In the genomic region with DNA sequence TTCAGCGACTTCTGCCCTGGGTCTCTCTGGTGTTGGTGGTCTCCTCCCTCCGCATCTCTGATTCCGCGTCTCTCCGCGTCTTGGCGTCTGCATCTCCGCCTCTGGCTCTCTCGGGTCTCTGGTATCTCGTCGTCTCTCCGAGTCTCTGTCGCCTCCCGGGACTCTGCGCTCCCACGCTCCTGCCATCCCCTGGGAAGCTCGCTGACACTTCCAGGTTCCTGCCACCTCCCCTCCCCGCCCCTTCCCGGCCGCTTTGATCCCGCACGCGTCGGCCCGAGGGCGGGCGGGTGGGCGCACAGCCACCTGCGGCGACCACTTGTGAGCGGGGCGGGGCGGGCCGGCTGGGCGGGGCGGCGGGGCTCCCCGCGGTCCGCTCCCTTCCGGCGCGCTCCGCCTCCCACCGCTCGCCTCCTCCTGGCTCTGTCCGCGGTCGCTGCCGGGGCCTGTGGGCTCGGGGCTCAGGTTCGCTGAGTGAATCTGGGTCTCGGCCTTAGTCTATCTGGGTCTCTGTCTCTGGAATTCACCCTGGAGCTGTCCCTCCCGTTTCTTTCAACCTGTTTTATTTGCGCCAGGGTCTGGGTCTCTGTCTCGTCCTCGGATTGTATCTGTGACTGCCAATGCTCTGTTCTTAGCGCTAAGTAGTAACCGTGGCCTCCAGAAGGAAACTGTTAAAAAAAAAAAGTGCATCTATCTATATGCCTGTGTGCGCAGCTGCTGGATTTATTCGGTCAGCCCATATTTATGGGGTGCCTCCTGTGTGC, we compare ENCODE assay signal across 8 cellular contexts. TPM values are rescaled to one million over a fixed set of nuclear protein-coding genes. Genes with fewer than 3 reads are reported as not detected.
DNase-seq lines count a peak whose midpoint lies in the region; ATAC-seq and TF ChIP-seq lines count a peak whose summit lies in the region.

No MANE protein-coding gene starts in this region.

- H3K9me3 ChIP-seq in heart right ventricle: no peaks in the 10 kb centered on the region

- H3K9me3 Mint-ChIP-seq in CD14-positive monocyte (peaks cover 0 to 41% (median 27%) of the 10 kb centered on the region in 7 donors), progenitor cell of endocrine pancreas (ENCODE audit: low read depth) (no peaks in the 10 kb centered on the region)
- H3K9me3 Mint-ChIP-seq in activated naive CD8-positive, alpha-beta T cell treated with anti-CD3 and anti-CD28 coated beads for 36 hours: peaks cover 2% of the 10 kb centered on the region

- TF ChIP-seq CTCF in CD14-positive monocyte (IDR thresholded peaks at IDR 0.05): no peak
- TF ChIP-seq CTCF in heart right ventricle (IDR thresholded peaks at IDR 0.05): peak in 1 of 9 donors; percentile 9
- TF ChIP-seq CTCF in progenitor cell of endocrine pancreas (IDR thresholded peaks at IDR 0.05; ENCODE audit: unreplicated experiment): no peak

- peaks cover 17 to 59% (median 56%) of the 10 kb centered on the region in 9 donors for H3K4me1 ChIP-seq in heart right ventricle

- peak overlapping the region; percentile 86 to 97 for H3K4me3 Mint-ChIP-seq in CD14-positive monocyte
- H3K4me3 Mint-ChIP-seq in activated naive CD8-positive, alpha-beta T cell treated with anti-CD3 and anti-CD28 coated beads for 36 hours: peak overlapping the region; percentile 85
- peak overlapping the region; percentile 79 for H3K4me3 Mint-ChIP-seq in progenitor cell of endocrine pancreas (ENCODE audit: low read depth)

- H3K27ac Mint-ChIP-seq in CD14-positive monocyte: peak overlapping the region in 4 of 7 donors; percentile 26 to 73 (median 45)
- H3K27ac Mint-ChIP-seq in activated naive CD8-positive, alpha-beta T cell treated with anti-CD3 and anti-CD28 coated beads for 36 hours: peak overlapping the region; percentile 95
- peak overlapping the region; percentile 99 for H3K27ac Mint-ChIP-seq in progenitor cell of endocrine pancreas

- H3K36me3 ChIP-seq in heart right ventricle: no peaks in the 10 kb centered on the region

- peak overlapping the region; percentile 40 to 91 (median 70) for H3K4me3 ChIP-seq in heart right ventricle

- DNase-seq in CD14-positive monocyte (ENCODE audit: low spot score) (peak; percentile 43), NOMO-1 treated with dmso at 0.1 percent for 144 hours (lab: John Stamatoyannopoulos, UW; ENCODE audit: unreplicated experiment) (peak; percentile 64), heart right ventricle (peak; percentile 42 to 63), progenitor cell of endocrine pancreas (ENCODE audit: low spot score, unreplicated experiment) (no peak), ureter (ENCODE audit: low spot score) (no peak)
- DNase-seq in activated naive CD8-positive, alpha-beta T cell treated with anti-CD3 and anti-CD28 coated beads for 36 hours: peak; percentile 67

- peaks cover 21 to 29% of the 10 kb centered on the region in 2 donors for H3K36me3 Mint-ChIP-seq in CD14-positive monocyte
- peaks cover 4% of the 10 kb centered on the region for H3K36me3 Mint-ChIP-seq in activated naive CD8-positive, alpha-beta T cell treated with anti-CD3 and anti-CD28 coated beads for 36 hours
- H3K36me3 Mint-ChIP-seq in progenitor cell of endocrine pancreas (ENCODE audit: insufficient read depth): no peaks in the 10 kb centered on the region

- H3K27me3 ChIP-seq in heart right ventricle: peaks cover 0 to 86% (median 17%) of the 10 kb centered on the region in 7 donors

- H3K27ac ChIP-seq in heart right ventricle: peak overlapping the region in 9 of 10 donors; percentile 51 to 82 (median 64)

- intact Hi-C loops in CD14-positive monocyte (cut with micrococcal nuclease) (loop anchor here in 1 of 2 donors (5.0 kb wide), 1 partner anchor 36 kb away; a partner anchor contains a TSS), heart right ventricle (cut with DNase I) (loop anchor here in 5 of 10 donors (5.0 to 10.0 kb wide), 4 partner anchors 36 to 98 kb away; a partner anchor contains a TSS)

- H3K4me1 Mint-ChIP-seq in CD14-positive monocyte (peaks cover 52% of the 10 kb centered on the region), progenitor cell of endocrine pancreas (ENCODE audit: low read depth) (peaks cover 31% of the 10 kb centered on the region)
- H3K4me1 Mint-ChIP-seq in activated naive CD8-positive, alpha-beta T cell treated with anti-CD3 and anti-CD28 coated beads for 36 hours: peaks cover 40% of the 10 kb centered on the region

- H3K27me3 Mint-ChIP-seq in CD14-positive monocyte (ENCODE audit: low read depth in 3 of 3) (peaks cover 81 to 90% (median 84%) of the 10 kb centered on the region in 3 donors), progenitor cell of endocrine pancreas (peaks cover 74% of the 10 kb centered on the region)
- H3K27me3 Mint-ChIP-seq in activated naive CD8-positive, alpha-beta T cell treated with anti-CD3 and anti-CD28 coated beads for 36 hours: peaks cover 46% of the 10 kb centered on the region

- 0% methylated on average over 36 to 61 of the region's 61 CpGs for WGBS in heart right ventricle, 2 donors

- peak; percentile 29 for ATAC-seq in GM21381 (IDR thresholded peaks at IDR 0.05; ENCODE audit: unreplicated experiment)
- peak; percentile 42 to 71 (median 51) for ATAC-seq in heart right ventricle
- no peak for ATAC-seq in HG02970 (IDR thresholded peaks at IDR 0.05; ENCODE audit: low FRiP score, unreplicated experiment)

RNA-seq across cellular contexts. Expression of a gene that starts 2.6 kb away (rescaled TPM):
- polyA plus RNA-seq in CD14-positive monocyte (not detected), heart right ventricle (1 to 10 TPM in 1 of 2 donors, under 1 TPM in 1; 0.91 to 1.5 TPM)
- total RNA-seq in activated naive CD8-positive, alpha-beta T cell treated with anti-CD3 and anti-CD28 coated beads for 36 hours: 1 to 10 TPM; 1.9 to 2.0 TPM
- total RNA-seq in heart right ventricle (under 1 TPM in 5 of 10 donors, not detected in 5; 0.17 to 0.52 (median 0.38) TPM), progenitor cell of endocrine pancreas (0.47 TPM in 1 of 2 replicates, not detected in the other), ureter (not detected)

RNA-seq across cellular contexts. Expression of a gene that starts 8.2 kb away (rescaled TPM):
- polyA plus RNA-seq in CD14-positive monocyte (not detected), heart right ventricle (under 1 TPM in 1 of 2 donors, not detected in 1; 0.09 TPM)
- under 1 TPM in 1 of 2 experiments, not detected in 1; 0.10 TPM for total RNA-seq in activated naive CD8-positive, alpha-beta T cell treated with anti-CD3 and anti-CD28 coated beads for 36 hours
- total RNA-seq in heart right ventricle (not detected), progenitor cell of endocrine pancreas (not detected in 2 replicates), ureter (0.44 TPM)

RNA-seq across cellular contexts. Expression of a gene that starts 25.7 kb away (rescaled TPM):
- 1 to 10 TPM; 5.6 to 9.6 TPM for polyA plus RNA-seq in CD14-positive monocyte
- 10 to 100 TPM; 55.7 to 56.1 TPM for total RNA-seq in activated naive CD8-positive, alpha-beta T cell treated with anti-CD3 and anti-CD28 coated beads for 36 hours
- 100 to 1,000 TPM in 6 of 10 donors, 10 to 100 TPM in 4; 37.4 to 154 (median 112) TPM for total RNA-seq in heart right ventricle
- 100 to 1,000 TPM; 112 to 135 TPM for polyA plus RNA-seq in heart right ventricle
- total RNA-seq in progenitor cell of endocrine pancreas: 37.2 and 40.8 TPM in 2 replicates
- total RNA-seq in ureter: 152 TPM

RNA-seq across cellular contexts. Expression of a gene that starts 36.3 kb away (rescaled TPM):
- 10 to 100 TPM; 10.2 to 14.5 TPM for polyA plus RNA-seq in CD14-positive monocyte
- 10 to 100 TPM; 27.7 to 28.4 TPM for total RNA-seq in activated naive CD8-positive, alpha-beta T cell treated with anti-CD3 and anti-CD28 coated beads for 36 hours
- total RNA-seq in heart right ventricle: 10 to 100 TPM; 46.8 to 67.8 (median 62.7) TPM
- polyA plus RNA-seq in heart right ventricle: 10 to 100 TPM; 49.0 to 54.3 TPM
- 46.4 and 48.1 TPM in 2 replicates for total RNA-seq in progenitor cell of endocrine pancreas
- 87.9 TPM for total RNA-seq in ureter

RNA-seq across cellular contexts. Expression of a gene that starts 39.0 kb away (rescaled TPM):
- not detected for polyA plus RNA-seq in CD14-positive monocyte
- total RNA-seq in activated naive CD8-positive, alpha-beta T cell treated with anti-CD3 and anti-CD28 coated beads for 36 hours: 1 to 10 TPM; 3.7 to 4.1 TPM
- total RNA-seq in heart right ventricle: not detected
- not detected for polyA plus RNA-seq in heart right ventricle
- total RNA-seq in progenitor cell of endocrine pancreas: 0.41 and 0.60 TPM in 2 replicates
- total RNA-seq in ureter: 0.62 TPM

Comparison
In these comparisons a context has a peak if more than half of its experiments do, and no peak if none do; other contexts are left out.
1. DNase-seq: peak in CD14-positive monocyte (single experiment), NOMO-1 treated with dmso at 0.1 percent for 144 hours (single experiment), activated naive CD8-positive, alpha-beta T cell treated with anti-CD3 and anti-CD28 coated beads for 36 hours (single experiment) and heart right ventricle (2 of 2); none in progenitor cell of endocrine pancreas (single experiment) and ureter (single experiment).
2. H3K27ac Mint-ChIP-seq: peak in every context shown above with its lines; median percentile 99 in progenitor cell of endocrine pancreas; 95 in activated naive CD8-positive, alpha-beta T cell treated with anti-CD3 and anti-CD28 coated beads for 36 hours; 45 in CD14-positive monocyte.
3. Peak in every context shown above with its lines, with median percentiles within 50 percentile points of each other: H3K4me3 Mint-ChIP-seq.